8 cellular contexts compared by ENCODE assay signal in the genomic region with DNA sequence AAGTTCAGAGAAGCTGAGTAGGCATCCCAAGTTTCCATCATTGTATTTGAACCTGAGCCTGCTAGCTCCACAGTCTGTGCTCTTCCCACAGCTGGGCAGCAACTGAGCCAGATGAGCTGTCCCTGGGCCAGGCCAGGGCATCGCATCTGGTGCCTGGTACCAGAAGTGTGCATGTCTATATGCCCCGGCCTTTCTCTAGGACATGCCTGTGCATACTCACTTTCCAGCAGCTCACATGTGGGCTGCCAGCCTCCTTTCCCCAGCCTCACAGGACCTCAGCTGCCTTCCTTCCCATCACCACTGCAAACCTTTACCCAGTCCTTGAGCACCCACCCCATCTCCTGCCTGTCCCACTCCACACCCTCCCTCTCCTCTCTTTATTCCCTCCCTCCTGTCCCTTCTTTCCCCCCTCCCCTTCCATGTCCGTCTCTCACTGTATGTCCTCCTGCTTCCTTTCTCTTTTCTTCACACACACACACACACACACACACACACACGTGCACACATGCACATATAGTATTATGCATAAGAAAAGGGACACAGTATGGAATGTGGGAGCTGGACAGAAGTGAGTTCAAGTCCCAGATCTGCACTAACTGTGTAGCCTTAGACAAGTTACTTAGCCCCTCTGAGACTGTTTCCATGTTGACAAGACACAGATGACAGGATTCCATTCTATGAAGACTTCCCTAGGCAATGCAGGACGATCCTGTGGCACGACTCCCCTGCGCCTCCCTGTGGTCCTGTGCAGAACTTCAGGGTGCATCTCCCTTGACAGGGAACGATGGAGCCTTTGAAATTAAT. TPM values are rescaled to one million over a fixed set of nuclear protein-coding genes. Genes with fewer than 3 reads are reported as not detected.
A peak's percentile ranks its signal among the peaks of the same experiment; 100 is the strongest.
DNase-seq lines count a peak whose midpoint lies in the region; TF ChIP-seq lines count a peak whose summit lies in the region.

No MANE protein-coding gene starts in this region.

- in situ Hi-C loops in astrocyte of the cerebellum (cut with HindIII; ENCODE audit: low sequenced_read_pairs): no loop called here

- H3K9me3 ChIP-seq in iPS DF 6.9 (ENCODE audit: control insufficient read depth, insufficient read depth, low read length): no peaks in the 10 kb centered on the region

- H3K9me3 Mint-ChIP-seq in T-helper 2 cell treated with Interferon-gamma antibody and Interleukin-4, amounts not matched to agents 5 μg/mL and 100 μg/mL, for 36 hours: no peaks in the 10 kb centered on the region

- no peak overlapping the region for H3K4me3 ChIP-seq in GM12864 (ENCODE audit: low read depth, low read length)
- H3K4me3 ChIP-seq in astrocyte of the cerebellum (ENCODE audit: low read depth, low read length): no peak overlapping the region
- H3K4me3 ChIP-seq in iPS DF 6.9 (ENCODE audit: low read length): no peak overlapping the region

- no peak overlapping the region for H3K4me3 Mint-ChIP-seq in T-helper 2 cell treated with Interferon-gamma antibody and Interleukin-4, amounts not matched to agents 5 μg/mL and 100 μg/mL, for 36 hours

- H3K27ac Mint-ChIP-seq in T-helper 2 cell treated with Interferon-gamma antibody and Interleukin-4, amounts not matched to agents 5 μg/mL and 100 μg/mL, for 36 hours: no peak overlapping the region

- peaks cover 7% of the 10 kb centered on the region for H3K27me3 Mint-ChIP-seq in T-helper 2 cell treated with Interferon-gamma antibody and Interleukin-4, amounts not matched to agents 5 μg/mL and 100 μg/mL, for 36 hours (ENCODE audit: low read depth)

- no peaks in the 10 kb centered on the region for H3K4me1 ChIP-seq in iPS DF 6.9 (ENCODE audit: control insufficient read depth, insufficient read depth, low read length)

- no peaks in the 10 kb centered on the region for H3K4me1 Mint-ChIP-seq in T-helper 2 cell treated with Interferon-gamma antibody and Interleukin-4, amounts not matched to agents 5 μg/mL and 100 μg/mL, for 36 hours (ENCODE audit: low read depth)

- H3K27ac ChIP-seq in iPS DF 6.9 (ENCODE audit: low read length): no peak overlapping the region

- H3K36me3 Mint-ChIP-seq in T-helper 2 cell treated with Interferon-gamma antibody and Interleukin-4, amounts not matched to agents 5 μg/mL and 100 μg/mL, for 36 hours (ENCODE audit: low read depth): no peaks in the 10 kb centered on the region

- H3K36me3 ChIP-seq in iPS DF 6.9 (ENCODE audit: control insufficient read depth, insufficient read depth, low read length): no peaks in the 10 kb centered on the region; the same call in 1 of the 2 replicates

- no CpG with 5 or more reads among the region's 8 CpGs for WGBS in iPS DF 6.9 (ENCODE audit: insufficient coverage, insufficient read length)

- peak; percentile 24 for DNase-seq in GM12864 (ENCODE audit: low read depth)
- peak; percentile 42 for DNase-seq in H4 (ENCODE audit: low spot score)
- DNase-seq in T-helper 2 cell treated with Interferon-gamma antibody and Interleukin-4, amounts not matched to agents 5 μg/mL and 100 μg/mL, for 36 hours (ENCODE audit: low spot score): peak; percentile 29
- DNase-seq in astrocyte of the cerebellum (ENCODE audit: low read depth): no peak
- peak; percentile 45 for DNase-seq in iPS DF 6.9 (ENCODE audit: low read depth, low spot score)
- peak; percentile 46 to 57 for DNase-seq in stimulated activated CD4-positive, alpha-beta T cell treated with anti-CD3 and anti-CD28 coated beads, Interleukin-15, amount 100 ng/mL, for 48 hours (ENCODE audit: low read depth in 2 of 2)
- no peak for DNase-seq in NCI-H226

- H3K27me3 ChIP-seq in iPS DF 6.9 (ENCODE audit: control insufficient read depth, insufficient read depth, low read length): no peaks in the 10 kb centered on the region

- peak; percentile 98 for TF ChIP-seq CTCF in GM12864 (IDR thresholded peaks at IDR 0.05; ENCODE audit: low read depth, low read length, missing control alignments)
- TF ChIP-seq CTCF in LNCAP (IDR thresholded peaks at IDR 0.05): peak; percentile 91
- TF ChIP-seq CTCF in astrocyte of the cerebellum (IDR thresholded peaks at IDR 0.05; ENCODE audit: low read depth, low read length, missing control alignments): peak; percentile 84

RNA-seq across cellular contexts. Expression of gene CDHR1, which starts 10.9 kb away (rescaled TPM):
- 0.29 and 0.37 TPM in 2 replicates for total RNA-seq in H4 (2014; rRNA removed; shearing (Covaris generic))

RNA-seq across cellular contexts. Expression of gene LRIT2, which starts 20.1 kb away (rescaled TPM):
- total RNA-seq in H4 (2014; rRNA removed; shearing (Covaris generic)): not detected in 2 replicates

RNA-seq across cellular contexts. Expression of gene GPR15LG, which starts 31.6 kb away (rescaled TPM):
- total RNA-seq in H4 (2014; rRNA removed; shearing (Covaris generic)): not detected in 2 replicates

RNA-seq across cellular contexts. Expression of gene LRIT1, which starts 36.1 kb away (rescaled TPM):
- total RNA-seq in H4 (2014; rRNA removed; shearing (Covaris generic)): not detected in 2 replicates

RNA-seq across cellular contexts. Expression of gene RGR, which starts 39.6 kb away (rescaled TPM):
- total RNA-seq in H4 (2014; rRNA removed; shearing (Covaris generic)): not detected in 2 replicates

Comparison
In these comparisons a context has a peak if more than half of its experiments do, and no peak if none do; other contexts are left out.
1. DNase-seq: peak in GM12864 (single experiment), H4 (single experiment), T-helper 2 cell treated with Interferon-gamma antibody and Interleukin-4, amounts not matched to agents 5 μg/mL and 100 μg/mL, for 36 hours (single experiment), iPS DF 6.9 (single experiment) and stimulated activated CD4-positive, alpha-beta T cell treated with anti-CD3 and anti-CD28 coated beads, Interleukin-15, amount 100 ng/mL, for 48 hours (2 of 2); none in astrocyte of the cerebellum (single experiment) and NCI-H226 (single experiment).
2. Peak in every context shown above with its lines, with median percentiles within 50 percentile points of each other: CTCF ChIP-seq.